8 cellular contexts compared by ENCODE assay signal in the genomic region with DNA sequence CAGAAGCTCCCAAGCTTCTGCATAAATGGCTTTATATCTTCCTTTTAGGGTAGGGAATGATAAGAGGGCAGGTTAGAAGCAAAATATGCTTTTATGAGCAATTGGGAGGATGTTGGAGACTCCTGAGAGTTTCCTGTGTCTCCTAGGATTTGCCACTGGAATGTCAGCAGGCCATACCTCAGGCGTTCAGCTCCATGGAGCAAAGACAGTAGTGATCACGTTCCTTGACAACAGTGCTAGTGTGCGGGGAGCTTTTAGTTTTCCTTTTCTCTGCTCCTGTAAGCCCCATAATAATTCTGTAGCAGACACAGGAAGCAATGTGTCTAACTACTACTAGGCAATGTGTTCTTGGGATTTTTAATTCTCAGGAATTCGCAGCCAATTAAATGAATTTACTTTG.
DNase-seq lines count a peak whose midpoint lies in the region; ATAC-seq, FAIRE-seq and TF ChIP-seq lines count a peak whose summit lies in the region.
"Not testable (repeated sequence)": the region's sequence is repeated elsewhere in the genome, so short reads cannot be mapped to it uniquely, and the experiment has no call there.

No MANE protein-coding gene starts in this region.

- H3K9me3 ChIP-seq in HCT116 (ENCODE audit: control insufficient read depth in 1 of 2, insufficient read depth in 1 of 2, low read depth in 1 of 2, low read length in 2 of 2); IMR-90 (ENCODE audit: control insufficient read depth, insufficient read depth, low read length); Panc1 (ENCODE audit: control insufficient read depth, insufficient read depth, low read depth, low read length); K562 (replicated peaks; ENCODE audit: control insufficient read depth, insufficient read depth, low read depth, low read length): not testable (repeated sequence)

- not testable (repeated sequence) for TF ChIP-seq POLR2A in HCT116 (IDR thresholded peaks at IDR 0.05; ENCODE audit: borderline replicate concordance, extremely low read depth, insufficient read depth, insufficient read length); IMR-90 (IDR thresholded peaks at IDR 0.05; ENCODE audit: low read depth, low read length); K562 (conservative IDR thresholded peaks at IDR 0.05)

- not testable (repeated sequence) for FAIRE-seq in K562 (lab: Jason Lieb, UNC)

- not testable (repeated sequence) for H2AK5ac ChIP-seq in IMR-90 (ENCODE audit: low read depth, low read length)

- CTCF ChIA-PET in HCT116 (lab: Charles Lee); IMR-90 (lab: Yijun Ruan, JAX); Panc1 (lab: Charles Lee); WTC11 (lab: Charles Lee); K562 (lab: Yijun Ruan, JAX; ENCODE audit: low intra/inter-chr PET ratio): not testable (repeated sequence)

- not testable (repeated sequence) for H4K5ac ChIP-seq in IMR-90 (ENCODE audit: low read depth, low read length)

- not testable (repeated sequence) for H3K9me1 ChIP-seq in IMR-90 (ENCODE audit: insufficient read depth, low read length); K562 (ENCODE audit: control insufficient read depth, insufficient read depth, low read length)

- intact Hi-C loops in HCT116 (cut with micrococcal nuclease); IMR-90 (cut with micrococcal nuclease); Panc1 (cut with micrococcal nuclease; ENCODE audit: unreplicated experiment); K562 (cut with micrococcal nuclease); sciatic nerve (cut with DNase I): not testable (repeated sequence)

- not testable (repeated sequence) for H2AFZ ChIP-seq in GM23338; HCT116 (ENCODE audit: low read depth, low read length, poor library complexity, severe bottlenecking); IMR-90 (replicated peaks; ENCODE audit: low read length, poor library complexity); K562 (ENCODE audit: low read depth, low read length)

- H3K27me3 Mint-ChIP-seq in GM23338 (ENCODE audit: insufficient read depth, low read depth, poor library complexity); WTC11 (ENCODE audit: low read depth): not testable (repeated sequence)

- not testable (repeated sequence) for H3K27ac Mint-ChIP-seq in GM23338, WTC11

- not testable (repeated sequence) for H3K56ac ChIP-seq in IMR-90 (ENCODE audit: extremely low read depth, insufficient read depth, low read length)

- not testable (repeated sequence) for H3K4me1 Mint-ChIP-seq in GM23338, WTC11

- not testable (repeated sequence) for H3K14ac ChIP-seq in IMR-90 (replicated peaks; ENCODE audit: low read depth, low read length)

- H3K4ac ChIP-seq in IMR-90 (ENCODE audit: low read depth, low read length), result not testable (repeated sequence)

- in situ Hi-C loops in IMR-90 (cut with MboI; ENCODE audit: low sequenced_read_pairs); Panc1 (cut with HindIII; ENCODE audit: low pct_unique_long_range_greater_than_20kb, low sequenced_read_pairs); K562 (cut with MboI): not testable (repeated sequence)

- not testable (repeated sequence) for H2BK120ac ChIP-seq in IMR-90 (ENCODE audit: low read depth, low read length)

- not testable (repeated sequence) for H2BK20ac ChIP-seq in IMR-90 (ENCODE audit: low read depth, low read length)

- dilution Hi-C loops in IMR-90 (cut with HindIII; ENCODE audit: low sequenced_read_pairs, unreplicated experiment), result not testable (repeated sequence)

- not testable (repeated sequence) for TF ChIP-seq RAD21 in HCT116 (IDR thresholded peaks at IDR 0.05; ENCODE audit: low read depth); IMR-90 (IDR thresholded peaks at IDR 0.05; ENCODE audit: low read length); K562 (CRISPR knock-in tag; conservative IDR thresholded peaks at IDR 0.05 in 1 of 2, IDR thresholded peaks at IDR 0.05 in 1 of 2)

- TF ChIP-seq EP300 in K562 (IDR thresholded peaks at IDR 0.05; ENCODE audit: low read length), result not testable (repeated sequence)

- not testable (repeated sequence) for H3F3A ChIP-seq in GM23338 (replicated peaks; ENCODE audit: low read depth)

- H3K27ac ChIP-seq in GM23338 (ENCODE audit: low read depth); HCT116 (ENCODE audit: low read depth, low read length); IMR-90 (ENCODE audit: insufficient read depth, low read length); Panc1 (ENCODE audit: low read length); K562 (ENCODE audit: extremely low read depth, low read depth, low read length): not testable (repeated sequence)
- peak overlapping the region; percentile 42 for H3K27ac ChIP-seq in VCaP

- H2BK5ac ChIP-seq in IMR-90 (ENCODE audit: low read depth, low read length, poor library complexity, severe bottlenecking), result not testable (repeated sequence)

- not testable (repeated sequence) for H2AK9ac ChIP-seq in IMR-90 (replicated peaks; ENCODE audit: low read depth, low read length, poor library complexity)

- H2BK15ac ChIP-seq in IMR-90 (ENCODE audit: low read depth, low read length), result not testable (repeated sequence)

- H3K4me3 ChIP-seq in GM23338; HCT116 (replicated peaks in 1 of 2; ENCODE audit: low read depth in 1 of 2, low read length in 2 of 2); IMR-90 (ENCODE audit: insufficient read depth, low read depth, low read length); Panc1 (ENCODE audit: low read depth in 2 of 2, low read length in 2 of 2); K562: not testable (repeated sequence)

- not testable (repeated sequence) for H3K36me3 ChIP-seq in GM23338 (ENCODE audit: insufficient read depth); HCT116 (ENCODE audit: control insufficient read depth in 1 of 2, insufficient read depth in 2 of 2, low read length in 2 of 2); IMR-90 (ENCODE audit: control insufficient read depth, insufficient read depth, low read length); Panc1 (ENCODE audit: control insufficient read depth, insufficient read depth, low read length); K562 (ENCODE audit: control insufficient read depth, insufficient read depth, low read length)

- not testable (repeated sequence) for H4K8ac ChIP-seq in IMR-90 (ENCODE audit: low read depth in 2 of 2, low read length in 2 of 2)

- H3K36me3 Mint-ChIP-seq in GM23338 (ENCODE audit: low read depth); WTC11: not testable (repeated sequence)

- BruUV-seq in HCT116 (replicated peaks; lab: Mats Ljungman, UMichigan), result TSS peak; percentile 21
- BruUV-seq in IMR-90 (replicated peaks; lab: Mats Ljungman, UMichigan); Panc1 (replicated peaks; lab: Mats Ljungman, UMichigan); K562 (replicated peaks; lab: Mats Ljungman, UMichigan): not testable (repeated sequence)

- H3K4me2 ChIP-seq in GM23338; HCT116 (ENCODE audit: low read length); IMR-90 (ENCODE audit: low read depth, low read length); K562 (ENCODE audit: insufficient read depth, low read length): not testable (repeated sequence)

- not testable (repeated sequence) for H4K20me1 ChIP-seq in GM23338 (replicated peaks; ENCODE audit: insufficient read depth); HCT116 (ENCODE audit: insufficient read depth); IMR-90 (ENCODE audit: insufficient read depth, low read length); K562 (replicated peaks; ENCODE audit: control insufficient read depth, insufficient read depth, low read length)

- not testable (repeated sequence) for H3K23ac ChIP-seq in IMR-90 (ENCODE audit: low read depth, low read length)

- H3K4me3 Mint-ChIP-seq in GM23338, WTC11: not testable (repeated sequence)

- not testable (repeated sequence) for DNase-seq in GM23338 (ENCODE audit: low spot score); HCT116 (ENCODE audit: low read depth, low spot score); IMR-90; Panc1 (ENCODE audit: low read depth, low spot score); WTC11 (ENCODE audit: low spot score); K562 (ENCODE audit: extremely low read depth in 1 of 4, low spot score in 3 of 4); sciatic nerve (ENCODE audit: low spot score)

- WGBS in IMR-90 (ENCODE audit: extremely low coverage in 2 of 2, insufficient read length in 1 of 2), 2 experiments, result no CpG with 5 or more reads among the region's 4 CpGs
- WGBS in K562 (ENCODE audit: insufficient coverage, low coverage, missing lambda C conversion rate), result no CpG with 5 or more reads among the region's 4 CpGs

- POLR2A ChIA-PET in HCT116 (lab: Charles Lee); IMR-90 (lab: Charles Lee; ENCODE audit: unreplicated experiment); Panc1 (lab: Charles Lee); WTC11 (lab: Charles Lee); K562 (lab: Yijun Ruan, JAX): not testable (repeated sequence)

- not testable (repeated sequence) for H3K27me3 ChIP-seq in GM23338 (ENCODE audit: insufficient read depth); HCT116 (ENCODE audit: insufficient read depth, low read length); IMR-90 (ENCODE audit: control insufficient read depth, insufficient read depth, low read length); Panc1 (ENCODE audit: control insufficient read depth, insufficient read depth, low read length); K562 (ENCODE audit: control insufficient read depth in 2 of 2, insufficient read depth in 2 of 2, low read length in 2 of 2)

- RAD21 ChIA-PET in HCT116 (lab: Charles Lee; ENCODE audit: low non-redundant PET in 1 of 2, low total read pairs in 2 of 2, uncharacterized antibody in 2 of 2, unreplicated experiment in 2 of 2), result not testable (repeated sequence)

- peak; percentile 54; the same call in 2 of the 3 replicates for ATAC-seq in GM23338
- ATAC-seq in HCT116, result not testable (repeated sequence)
- ATAC-seq in IMR-90 (ENCODE audit: low read depth), result 0 out of 2 replicates have a peak, but pooled peaks have one; percentile 4
- peak; percentile 64; the same call in 1 of the 2 replicates for ATAC-seq in Panc1
- peak; percentile 53; the same call in 1 of the 2 replicates for ATAC-seq in WTC11
- ATAC-seq in K562, result peak; percentile 60
- peak; percentile 48 for ATAC-seq in sciatic nerve

- H4K91ac ChIP-seq in IMR-90 (ENCODE audit: insufficient read depth, low read depth, low read length), result not testable (repeated sequence)

- not testable (repeated sequence) for H3K9ac ChIP-seq in HCT116 (ENCODE audit: low read length); IMR-90 (ENCODE audit: low read depth, low read length); K562 (ENCODE audit: insufficient read depth in 1 of 2, low read depth in 2 of 2, low read length in 2 of 2)

- not testable (repeated sequence) for H3K79me2 ChIP-seq in GM23338 (replicated peaks; ENCODE audit: insufficient read depth); HCT116 (ENCODE audit: insufficient read depth, low read length); K562 (ENCODE audit: control insufficient read depth, insufficient read depth, low read length)

- H3K9me2 ChIP-seq in GM23338 (ENCODE audit: insufficient read depth); HCT116 (ENCODE audit: insufficient read depth): not testable (repeated sequence)

- not testable (repeated sequence) for H3K18ac ChIP-seq in IMR-90 (ENCODE audit: low read depth, low read length)

- not testable (repeated sequence) for H3K4me1 ChIP-seq in GM23338 (ENCODE audit: insufficient read depth); HCT116 (ENCODE audit: control insufficient read depth in 1 of 2, insufficient read depth in 2 of 2, low read length in 2 of 2); IMR-90 (ENCODE audit: control insufficient read depth, insufficient read depth, low read length); Panc1 (ENCODE audit: control insufficient read depth, insufficient read depth, low read length); K562 (replicated peaks in 1 of 2; ENCODE audit: control insufficient read depth in 2 of 2, insufficient read depth in 2 of 2, low read length in 2 of 2)

- H3K79me1 ChIP-seq in IMR-90 (ENCODE audit: low read depth in 1 of 2, low read length in 2 of 2), result not testable (repeated sequence)

- not testable (repeated sequence) for H3K9me3 Mint-ChIP-seq in GM23338, WTC11

- not testable (repeated sequence) for TF ChIP-seq CTCF in GM23338 (conservative IDR thresholded peaks at IDR 0.05; ENCODE audit: low read depth in 2 of 2); HCT116 (IDR thresholded peaks at IDR 0.05 in 2 of 3, conservative IDR thresholded peaks at IDR 0.05 in 1 of 3; ENCODE audit: borderline replicate concordance in 1 of 3, insufficient read depth in 1 of 3, low read depth in 2 of 3, low read length in 2 of 3); IMR-90 (conservative IDR thresholded peaks at IDR 0.05; ENCODE audit: low read depth, low read length); Panc1 (IDR thresholded peaks at IDR 0.05); VCaP (conservative IDR thresholded peaks at IDR 0.05); WTC11 (IDR thresholded peaks at IDR 0.05); K562 (IDR thresholded peaks at IDR 0.05 in 2 of 3, conservative IDR thresholded peaks at IDR 0.05 in 1 of 3; ENCODE audit: insufficient read depth in 2 of 3, low read depth in 1 of 3, low read length in 3 of 3)
